Comparison of ENCODE assay signal across 9 cellular contexts in the genomic region with DNA sequence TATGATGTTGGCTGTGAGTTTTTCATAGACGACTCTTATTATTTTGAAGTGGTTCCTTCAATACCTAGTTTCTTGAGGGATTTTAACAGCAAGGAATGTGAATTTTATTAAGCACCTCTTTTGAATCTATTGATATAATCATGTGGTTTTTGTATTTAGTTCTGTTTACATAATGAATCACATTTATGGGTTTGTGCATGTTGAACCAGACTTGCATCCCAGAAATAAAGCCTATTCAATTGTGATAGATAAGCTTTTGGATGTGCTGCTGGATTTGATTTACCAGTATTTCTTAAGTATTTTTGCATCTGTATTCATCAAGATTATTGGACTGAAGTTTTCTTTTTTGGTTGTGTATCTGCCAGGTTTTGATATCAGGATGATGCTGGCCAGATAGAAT.
"Had no signal": no experiment of that assay in that cellular context is flagged by ENCODE, and none has a peak within 500 bp of the region (broad histone marks: within the 10 kb centered on the region; RNA-seq: fewer than 3 reads in every experiment).

No MANE protein-coding gene starts in this region.

- H3K27me3 Mint-ChIP-seq: IgD-negative memory B cell had no signal

- H2AFZ ChIP-seq: GM23338 had no signal

- H3K4me1 Mint-ChIP-seq: IgD-negative memory B cell had no signal

- H3K4me3 Mint-ChIP-seq: GM23338, H9, IgD-negative memory B cell had no signal

- FAIRE-seq: H1, H54, HTR-8/SVneo had no signal

- H3K4me2 ChIP-seq: GM23338, KMS-11 had no signal

- H3K4me3 ChIP-seq: GM23338 had no signal

- H3K27ac ChIP-seq: KMS-11 had no signal

- ATAC-seq: GM23338 had no signal

- H3K27ac Mint-ChIP-seq: GM23338, H9, IgD-negative memory B cell had no signal

- DNase-seq: H9, HCEC 1CT, KBM-7 had no signal

- H3K9ac ChIP-seq: KMS-11 had no signal
